In the genomic region with DNA sequence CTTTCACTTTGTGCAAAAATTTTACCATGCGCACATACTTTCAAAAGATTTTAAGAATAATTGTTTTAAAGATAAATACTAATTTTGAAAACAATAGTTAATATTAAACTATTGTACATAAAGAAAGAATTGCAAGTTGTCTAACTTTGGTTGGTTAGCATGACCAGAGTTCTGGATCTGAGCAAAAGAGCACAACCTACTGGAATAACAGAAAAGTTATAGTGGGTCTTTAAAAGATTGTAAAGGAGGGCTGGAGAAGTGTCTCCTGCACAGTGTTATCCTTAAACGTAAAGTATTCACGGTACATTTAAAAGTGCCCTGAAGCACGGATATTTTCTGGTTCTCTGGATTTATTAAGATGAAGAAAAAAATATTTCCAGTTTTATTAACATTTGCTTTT, we compare ENCODE assay signal across 16 cellular contexts.
A peak's percentile ranks its signal among the peaks of the same experiment; 100 is the strongest.
DNase-seq lines count a peak whose midpoint lies in the region; ATAC-seq, FAIRE-seq and TF ChIP-seq lines count a peak whose summit lies in the region.
"Had no signal": no experiment of that assay in that cellular context is flagged by ENCODE, and none has a peak within 500 bp of the region (broad histone marks: within the 10 kb centered on the region; RNA-seq: fewer than 3 reads in every experiment).

No MANE protein-coding gene starts in this region.

- H3K9me3 Mint-ChIP-seq in nephron, result peaks cover 13% of the 10 kb centered on the region
- peaks cover 0 to 7% of the 10 kb centered on the region in 2 donors for H3K9me3 Mint-ChIP-seq in stimulated activated naive CD8-positive, alpha-beta T cell treated with anti-CD3 and anti-CD28 coated beads, Interleukin-15, amount 100 ng/mL, for 72 hours

- H3K4me3 ChIP-seq in astrocyte of the cerebellum (ENCODE audit: low read depth, low read length) (no peak overlapping the region), fibroblast of the aortic adventitia (ENCODE audit: low read depth, low read length) (no peak overlapping the region), small intestine (ENCODE audit: low read depth in 1 of 2, low read length in 2 of 2) (no peak overlapping the region)
- H3K4me3 ChIP-seq: BLaER1, HAP-1 had no signal

- peaks cover 8% of the 10 kb centered on the region for H3K4me1 Mint-ChIP-seq in nephron
- peaks cover 56% of the 10 kb centered on the region for H3K4me1 Mint-ChIP-seq in stimulated activated naive CD8-positive, alpha-beta T cell treated with anti-CD3 and anti-CD28 coated beads, Interleukin-15, amount 100 ng/mL, for 72 hours

- no peaks in the 10 kb centered on the region for H3K27me3 ChIP-seq in small intestine (ENCODE audit: control insufficient read depth in 2 of 2, insufficient read depth in 2 of 2, low read length in 2 of 2)
- H3K27me3 ChIP-seq: BLaER1 had no signal

- in situ Hi-C loops in astrocyte of the cerebellum (cut with HindIII; ENCODE audit: low sequenced_read_pairs), result no loop called here

- DNase-seq in astrocyte of the cerebellum (ENCODE audit: low read depth) (no peak), fibroblast of the aortic adventitia (ENCODE audit: low read depth) (no peak), small intestine (no peak), NCI-H2081 (lab: John Stamatoyannopoulos, UW) (no peak)
- no peak for DNase-seq in activated naive CD4-positive, alpha-beta T cell (lab: John Stamatoyannopoulos, UW)
- DNase-seq in stimulated activated naive CD8-positive, alpha-beta T cell treated with anti-CD3 and anti-CD28 coated beads, Interleukin-15, amount 100 ng/mL, for 72 hours, result no peak
- DNase-seq: CD8-positive, alpha-beta T cell; DMS79; NCI-H1105 treated with DMSO at 0.1 percent for 48 hours; NCI-H345 had no signal

- H3K27ac ChIP-seq in small intestine (ENCODE audit: low read depth in 1 of 2, low read length in 1 of 2), result no peak overlapping the region
- H3K27ac ChIP-seq: BLaER1, RWPE1 had no signal

- 87 to 94% (median 89%) methylated on average over 4 of the region's 4 CpGs for WGBS in small intestine, 3 donors

- no peaks in the 10 kb centered on the region for H3K4me1 ChIP-seq in small intestine (ENCODE audit: control insufficient read depth in 2 of 2, insufficient read depth in 1 of 2, low read depth in 1 of 2, low read length in 1 of 2)
- H3K4me1 ChIP-seq: BLaER1, HAP-1 had no signal

- TF ChIP-seq CTCF in astrocyte of the cerebellum (IDR thresholded peaks at IDR 0.05; ENCODE audit: low read depth, low read length, missing control alignments) (peak; percentile 23), fibroblast of the aortic adventitia (IDR thresholded peaks at IDR 0.05; ENCODE audit: insufficient read depth, low read length) (peak; percentile 8), nephron (IDR thresholded peaks at IDR 0.05; ENCODE audit: unreplicated experiment in 3 of 3) (peak in 2 of 3 experiments; percentile 12 to 23)

- H3K36me3 Mint-ChIP-seq in nephron (ENCODE audit: low read depth), result peaks cover 13% of the 10 kb centered on the region
- H3K36me3 Mint-ChIP-seq: CD8-positive, alpha-beta T cell had no signal

- H3K4me3 Mint-ChIP-seq in nephron, result no peak overlapping the region
- no peak overlapping the region for H3K4me3 Mint-ChIP-seq in stimulated activated naive CD8-positive, alpha-beta T cell treated with anti-CD3 and anti-CD28 coated beads, Interleukin-15, amount 100 ng/mL, for 72 hours
- H3K4me3 Mint-ChIP-seq: CD8-positive, alpha-beta T cell had no signal

- no peaks in the 10 kb centered on the region for H3K36me3 ChIP-seq in small intestine (ENCODE audit: control insufficient read depth in 2 of 2, insufficient read depth in 2 of 2, low read length in 2 of 2)
- H3K36me3 ChIP-seq: BLaER1, HAP-1 had no signal

- FAIRE-seq in G401.6 (lab: Jason Lieb, UNC) (peak; percentile 95), small intestine (lab: Jason Lieb, UNC) (no peak)
- FAIRE-seq: D721Med had no signal

- H3K9me3 ChIP-seq in small intestine (ENCODE audit: control insufficient read depth, low read depth), result no peaks in the 10 kb centered on the region
- H3K9me3 ChIP-seq: HAP-1 had no signal

- ATAC-seq in stimulated activated naive CD8-positive, alpha-beta T cell treated with anti-CD3 and anti-CD28 coated beads, Interleukin-15, amount 100 ng/mL, for 72 hours, result no peak
- ATAC-seq: CD8-positive, alpha-beta T cell had no signal

- no peaks in the 10 kb centered on the region for H3K27me3 Mint-ChIP-seq in nephron (ENCODE audit: low read depth)
- H3K27me3 Mint-ChIP-seq in stimulated activated naive CD8-positive, alpha-beta T cell treated with anti-CD3 and anti-CD28 coated beads, Interleukin-15, amount 100 ng/mL, for 72 hours, result no peaks in the 10 kb centered on the region

- no peak overlapping the region for H3K27ac Mint-ChIP-seq in nephron
- H3K27ac Mint-ChIP-seq in stimulated activated naive CD8-positive, alpha-beta T cell treated with anti-CD3 and anti-CD28 coated beads, Interleukin-15, amount 100 ng/mL, for 72 hours, result no peak overlapping the region
- H3K27ac Mint-ChIP-seq: CD8-positive, alpha-beta T cell had no signal
